ENCODE assay signal across 9 cellular contexts in the genomic region with DNA sequence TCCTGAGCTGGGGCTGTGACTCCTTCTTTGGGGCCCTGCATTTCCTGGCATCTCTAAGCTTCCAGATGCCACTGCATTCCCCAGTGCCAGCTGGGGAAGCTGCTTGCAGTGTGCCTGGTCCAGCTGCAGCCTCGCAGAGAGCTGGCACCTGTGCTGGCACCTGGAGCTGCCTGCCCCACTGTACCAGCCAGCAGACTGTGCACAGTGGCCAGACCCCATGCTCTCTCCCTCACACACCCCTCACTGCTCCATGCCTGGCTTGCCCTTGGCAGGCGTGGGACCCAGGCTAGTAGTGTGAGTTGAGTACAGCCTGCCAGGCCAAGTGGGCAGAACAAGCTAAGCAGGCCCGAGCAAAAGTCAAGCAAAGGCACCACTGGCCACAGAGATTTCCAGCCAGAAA.
"Had no signal": no experiment of that assay in that cellular context is flagged by ENCODE, and none has a peak within 500 bp of the region (broad histone marks: within the 10 kb centered on the region; RNA-seq: fewer than 3 reads in every experiment).

No MANE protein-coding gene starts in this region.

- FAIRE-seq: HTR-8/SVneo, K562 had no signal

- H3K9me3 ChIP-seq: HAP-1 had no signal

- ATAC-seq: GM23338, HCT116, K562 had no signal

- H3K4me3 Mint-ChIP-seq: GM23338, HFFc6 had no signal

- H3K4me3 ChIP-seq: GM23338, HAP-1, K562 had no signal

- H3K9me3 Mint-ChIP-seq: HFFc6 had no signal

- DNase-seq: H7, HFFc6, IMR-90, KG1 had no signal

- H3K27ac Mint-ChIP-seq: GM23338, HFFc6 had no signal

- H2AFZ ChIP-seq: GM23338 had no signal

- H3K4me2 ChIP-seq: GM23338 had no signal

- H3K36me3 ChIP-seq: HAP-1 had no signal
